34 cellular contexts compared by ENCODE assay signal in genomic region chr22:32342977-32343376, GRCh38. TPM values are rescaled to one million over a fixed set of nuclear protein-coding genes. Genes with fewer than 3 reads are reported as not detected.
"Had no signal": no experiment of that assay in that cellular context is flagged by ENCODE, and none has a peak within 500 bp of the region (broad histone marks: within the 10 kb centered on the region; RNA-seq: fewer than 3 reads in every experiment).

No MANE protein-coding gene starts in this region.

- H3K36me3 ChIP-seq: adrenal gland, breast epithelium had no signal

- H3K4me1 Mint-ChIP-seq: activated B cell treated with CpG ODN at 0.5 μM for 24 hours; activated naive CD4-positive, alpha-beta T cell treated with anti-CD3 and anti-CD28 coated beads, Interleukin-2, amount 10 ng/mL, durations not matched to agents 7 days and 5 days; IgD-negative memory B cell had no signal

- H3K27ac ChIP-seq: adrenal gland, body of pancreas, breast epithelium, VCaP had no signal

- H3K27me3 ChIP-seq: adrenal gland had no signal

- H3K4me3 Mint-ChIP-seq: activated B cell treated with CpG ODN at 0.5 μM for 24 hours; activated CD4-positive, alpha-beta memory T cell treated with anti-CD3 and anti-CD28 coated beads for 36 hours; activated naive CD4-positive, alpha-beta T cell treated with anti-CD3 and anti-CD28 coated beads, Interleukin-2, amount 10 ng/mL, durations not matched to agents 7 days and 5 days; activated naive CD8-positive, alpha-beta T cell treated with anti-CD3 and anti-CD28 coated beads, Interleukin-2, amount 10 ng/mL, durations not matched to agents 7 days and 5 days; activated T-cell treated with anti-CD3 and anti-CD28 coated beads, Interleukin-2, amount 50 U/mL, for 72 hours; IgD-negative memory B cell had no signal

- H3K4me3 ChIP-seq: adrenal gland, body of pancreas, breast epithelium had no signal

- H3K36me3 Mint-ChIP-seq: activated CD4-positive, alpha-beta memory T cell treated with anti-CD3 and anti-CD28 coated beads for 36 hours; activated naive CD4-positive, alpha-beta T cell treated with anti-CD3 and anti-CD28 coated beads, Interleukin-2, amount 10 ng/mL, durations not matched to agents 7 days and 5 days; activated naive CD8-positive, alpha-beta T cell treated with anti-CD3 and anti-CD28 coated beads, Interleukin-2, amount 10 ng/mL, durations not matched to agents 7 days and 5 days had no signal

- H3K4me1 ChIP-seq: adrenal gland, body of pancreas, breast epithelium had no signal

- H3K9me3 Mint-ChIP-seq: activated B cell treated with CpG ODN at 0.5 μM for 24 hours; activated naive CD4-positive, alpha-beta T cell treated with anti-CD3 and anti-CD28 coated beads, Interleukin-2, amount 10 ng/mL, durations not matched to agents 7 days and 5 days; activated naive CD8-positive, alpha-beta T cell treated with anti-CD3 and anti-CD28 coated beads, Interleukin-2, amount 10 ng/mL, durations not matched to agents 7 days and 5 days; activated T-cell treated with anti-CD3 and anti-CD28 coated beads, Interleukin-2, amount 50 U/mL, for 72 hours had no signal

- DNase-seq: activated B cell treated with CpG ODN at 0.5 μM for 24 hours; activated CD4-positive, alpha-beta memory T cell treated with anti-CD3 and anti-CD28 coated beads for 36 hours; activated CD4-positive, alpha-beta T cell treated with anti-CD3 and anti-CD28 coated beads for 4 hours; activated CD4-positive, alpha-beta T cell treated with anti-CD3 and anti-CD28 coated beads, Interleukin-2, amount 50 U/mL, for 1 hour; activated CD4-positive, CD25-positive, alpha-beta regulatory T cell treated with anti-CD3 and anti-CD28 coated beads, Interleukin-2, amount 50 U/mL, for 72 hours; activated gamma-delta T cell treated with Interleukin-2 at 50 U/mL for 16 hours; activated naive CD4-positive, alpha-beta T cell treated with anti-CD3 and anti-CD28 coated beads, Interleukin-2, amount 10 ng/mL, durations not matched to agents 7 days and 5 days; activated naive CD8-positive, alpha-beta T cell treated with anti-CD3 and anti-CD28 coated beads, Interleukin-2, amount 10 ng/mL, durations not matched to agents 7 days and 5 days; activated T-cell treated with anti-CD3 and anti-CD28 coated beads, Interleukin-2, amount 50 U/mL, for 1 hour; activated T-cell treated with anti-CD3 and anti-CD28 coated beads, Interleukin-2, amount 50 U/mL, for 72 hours; adrenal gland; body of pancreas; Karpas-422; KBM-7; NCI-H1105; NCI-H1417 treated with DMSO at 0.1 percent for 48 hours; NCI-H1694; NCI-H1930; NCI-H2081 treated with DMSO at 0.1 percent for 48 hours; NCI-H226; NCI-H446 treated with DMSO at 0.1 percent for 48 hours; NCI-H524 treated with DMSO at 0.1 percent for 48 hours; Right ventricle myocardium superior; SW 1271; T-helper 1 cell; T-helper 2 cell; T-helper 9 cell had no signal

- H3K9me3 ChIP-seq: adrenal gland, body of pancreas, breast epithelium had no signal

- H3K27ac Mint-ChIP-seq: activated B cell treated with CpG ODN at 0.5 μM for 24 hours; activated CD4-positive, alpha-beta memory T cell treated with anti-CD3 and anti-CD28 coated beads for 36 hours; activated naive CD4-positive, alpha-beta T cell treated with anti-CD3 and anti-CD28 coated beads, Interleukin-2, amount 10 ng/mL, durations not matched to agents 7 days and 5 days; activated naive CD8-positive, alpha-beta T cell treated with anti-CD3 and anti-CD28 coated beads, Interleukin-2, amount 10 ng/mL, durations not matched to agents 7 days and 5 days; activated T-cell treated with anti-CD3 and anti-CD28 coated beads, Interleukin-2, amount 50 U/mL, for 72 hours; IgD-negative memory B cell had no signal

- ATAC-seq: body of pancreas had no signal

RNA-seq across cellular contexts. Expression of gene RFPL3, which starts 14.7 kb away (rescaled TPM):
- total RNA-seq: activated B cell treated with CpG ODN at 0.5 μM for 24 hours; activated CD4-positive, alpha-beta memory T cell treated with anti-CD3 and anti-CD28 coated beads for 36 hours; activated naive CD8-positive, alpha-beta T cell treated with anti-CD3 and anti-CD28 coated beads, Interleukin-2, amount 10 ng/mL, durations not matched to agents 7 days and 5 days; activated T-cell treated with anti-CD3 and anti-CD28 coated beads, Interleukin-2, amount 50 U/mL, for 72 hours; adrenal gland; astrocyte; body of pancreas; breast epithelium; cardiac septum; MCF 10A; OCI-LY7; Right ventricle myocardium superior had no signal
